In the genomic region with DNA sequence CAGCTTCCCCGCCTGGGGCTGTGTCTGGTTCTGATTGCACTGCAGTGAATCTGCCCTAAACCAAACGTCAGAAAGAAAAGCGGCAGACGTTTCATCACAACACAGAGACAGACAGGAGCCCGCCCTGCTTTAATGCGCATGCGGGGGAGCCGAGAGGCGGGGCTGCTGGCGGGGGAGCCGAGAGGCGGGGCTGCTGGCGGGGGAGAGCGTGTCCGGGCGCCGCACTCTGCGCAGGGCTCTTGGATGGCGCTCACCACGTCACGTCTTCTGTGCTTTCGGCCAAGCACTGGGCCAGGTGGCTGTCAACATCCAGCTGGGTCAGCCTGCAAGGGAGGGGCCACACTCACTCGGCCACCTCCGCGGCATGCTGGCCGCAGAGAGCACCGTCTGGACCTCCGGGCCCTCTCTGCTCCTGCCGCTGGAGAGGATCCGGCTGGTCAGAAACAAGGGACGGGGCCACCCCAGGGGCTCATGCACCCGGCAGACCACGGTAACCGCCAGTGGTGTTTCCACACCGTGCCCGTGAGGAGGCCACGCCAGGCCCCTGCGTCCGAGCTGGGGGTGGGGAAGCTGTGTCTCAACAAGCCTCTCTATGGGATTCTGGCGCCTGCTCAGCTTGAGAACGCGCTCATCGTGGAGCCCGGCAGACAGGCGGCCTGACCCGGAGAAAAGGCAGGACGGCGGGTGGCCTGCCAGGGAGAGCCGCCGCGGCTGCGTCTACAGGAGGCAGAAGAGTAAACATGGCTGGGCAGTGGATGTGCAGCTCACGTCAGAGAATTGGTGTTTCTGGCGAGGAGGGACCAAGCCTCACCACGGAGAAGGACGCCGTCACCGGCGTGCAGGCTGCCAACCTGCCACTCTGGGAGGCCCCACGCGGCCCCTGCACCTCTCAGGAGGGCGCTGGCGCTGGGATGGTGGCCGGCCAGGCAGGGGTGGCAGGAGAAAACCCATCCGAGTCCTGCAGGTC, we compare ENCODE assay signal across 1 cellular context.
TF ChIP-seq lines count a peak whose summit lies in the region.

No MANE protein-coding gene starts in this region.

TF ChIP-seq in HEK293, 187 proteins besides CTCF, POLR2A, EP300 and RAD21 (continued from another document):
- TF ChIP-seq ZNF416 (tag by site-specific recombination; IDR thresholded peaks at IDR 0.05) (no peak), ZSCAN23 (tag by site-specific recombination; IDR thresholded peaks at IDR 0.05) (no peak), ZNF169 (tag by site-specific recombination; IDR thresholded peaks at IDR 0.05) (no peak), OVOL3 (tag by site-specific recombination; IDR thresholded peaks at IDR 0.05) (no peak), SP3 (tag by site-specific recombination; IDR thresholded peaks at IDR 0.05) (peak; percentile 39; the same call in 1 of the 2 replicates), ZNF596 (tag by site-specific recombination; IDR thresholded peaks at IDR 0.05) (no peak), ZBTB20 (tag by site-specific recombination; IDR thresholded peaks at IDR 0.05) (peak; percentile 15; the same call in 1 of the 2 replicates), SP2 (tag by site-specific recombination; IDR thresholded peaks at IDR 0.05) (peak; percentile 85), ZFHX2 (tag by site-specific recombination; conservative IDR thresholded peaks at IDR 0.05) (0 out of 2 replicates have a peak, but pooled peaks have one; percentile 24), ZNF10 (tag by site-specific recombination; IDR thresholded peaks at IDR 0.05) (no peak), ZNF274 (IDR thresholded peaks at IDR 0.05; ENCODE audit: low read length) (no peak), ZNF274 (tag by site-specific recombination; IDR thresholded peaks at IDR 0.05; ENCODE audit: borderline replicate concordance) (no peak), ZNF660 (tag by site-specific recombination; IDR thresholded peaks at IDR 0.05) (peak; percentile 26; the same call in 1 of the 2 replicates), ZNF626 (tag by site-specific recombination; IDR thresholded peaks at IDR 0.05) (no peak), ZNF391 (tag by site-specific recombination; IDR thresholded peaks at IDR 0.05; ENCODE audit: borderline replicate concordance, low read depth) (peak; percentile 33; the same call in 1 of the 2 replicates), ZNF184 (tag by site-specific recombination; IDR thresholded peaks at IDR 0.05) (no peak), ZIC2 (tag by site-specific recombination; IDR thresholded peaks at IDR 0.05) (peak; percentile 93), ZNF837 (tag by site-specific recombination; IDR thresholded peaks at IDR 0.05) (no peak), ZNF16 (tag by site-specific recombination; IDR thresholded peaks at IDR 0.05; ENCODE audit: low read depth) (no peak), ZNF335 (tag by site-specific recombination; conservative IDR thresholded peaks at IDR 0.05) (peak; percentile 92), ZNF629 (tag by site-specific recombination; IDR thresholded peaks at IDR 0.05) (peak; percentile 88), ZNF19 (tag by site-specific recombination; IDR thresholded peaks at IDR 0.05; ENCODE audit: low read depth) (no peak), ZNF76 (tag by site-specific recombination; IDR thresholded peaks at IDR 0.05; ENCODE audit: borderline replicate concordance, low read depth) (no peak), ZNF239 (tag by site-specific recombination; IDR thresholded peaks at IDR 0.05) (no peak), ZNF302 (tag by site-specific recombination; IDR thresholded peaks at IDR 0.05; ENCODE audit: low read depth) (no peak), ZNF394 (tag by site-specific recombination; IDR thresholded peaks at IDR 0.05; ENCODE audit: borderline replicate concordance) (peak; percentile 25; the same call in 1 of the 2 replicates), GLI2 (tag by site-specific recombination; IDR thresholded peaks at IDR 0.05; ENCODE audit: borderline replicate concordance, low read depth) (no peak), ZNF311 (tag by site-specific recombination; IDR thresholded peaks at IDR 0.05; ENCODE audit: borderline replicate concordance) (no peak)
- TF ChIP-seq, protein P1, sequence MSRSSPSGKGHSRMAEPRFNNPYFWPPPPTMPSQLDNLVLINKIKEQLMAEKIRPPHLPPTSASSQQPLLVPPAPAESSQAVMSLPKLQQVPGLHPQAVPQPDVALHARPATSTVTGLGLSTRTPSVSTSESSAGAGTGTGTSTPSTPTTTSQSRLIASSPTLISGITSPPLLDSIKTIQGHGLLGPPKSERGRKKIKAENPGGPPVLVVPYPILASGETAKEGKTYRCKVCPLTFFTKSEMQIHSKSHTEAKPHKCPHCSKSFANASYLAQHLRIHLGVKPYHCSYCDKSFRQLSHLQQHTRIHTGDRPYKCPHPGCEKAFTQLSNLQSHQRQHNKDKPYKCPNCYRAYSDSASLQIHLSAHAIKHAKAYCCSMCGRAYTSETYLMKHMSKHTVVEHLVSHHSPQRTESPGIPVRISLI (tag by site-specific recombination; IDR thresholded peaks at IDR 0.05) = no peak
- TF ChIP-seq, protein P2, sequence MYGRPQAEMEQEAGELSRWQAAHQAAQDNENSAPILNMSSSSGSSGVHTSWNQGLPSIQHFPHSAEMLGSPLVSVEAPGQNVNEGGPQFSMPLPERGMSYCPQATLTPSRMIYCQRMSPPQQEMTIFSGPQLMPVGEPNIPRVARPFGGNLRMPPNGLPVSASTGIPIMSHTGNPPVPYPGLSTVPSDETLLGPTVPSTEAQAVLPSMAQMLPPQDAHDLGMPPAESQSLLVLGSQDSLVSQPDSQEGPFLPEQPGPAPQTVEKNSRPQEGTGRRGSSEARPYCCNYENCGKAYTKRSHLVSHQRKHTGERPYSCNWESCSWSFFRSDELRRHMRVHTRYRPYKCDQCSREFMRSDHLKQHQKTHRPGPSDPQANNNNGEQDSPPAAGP (tag by site-specific recombination; IDR thresholded peaks at IDR 0.05) = 0 out of 2 replicates have a peak, but pooled peaks have one; percentile 20
- TF ChIP-seq, protein P3, sequence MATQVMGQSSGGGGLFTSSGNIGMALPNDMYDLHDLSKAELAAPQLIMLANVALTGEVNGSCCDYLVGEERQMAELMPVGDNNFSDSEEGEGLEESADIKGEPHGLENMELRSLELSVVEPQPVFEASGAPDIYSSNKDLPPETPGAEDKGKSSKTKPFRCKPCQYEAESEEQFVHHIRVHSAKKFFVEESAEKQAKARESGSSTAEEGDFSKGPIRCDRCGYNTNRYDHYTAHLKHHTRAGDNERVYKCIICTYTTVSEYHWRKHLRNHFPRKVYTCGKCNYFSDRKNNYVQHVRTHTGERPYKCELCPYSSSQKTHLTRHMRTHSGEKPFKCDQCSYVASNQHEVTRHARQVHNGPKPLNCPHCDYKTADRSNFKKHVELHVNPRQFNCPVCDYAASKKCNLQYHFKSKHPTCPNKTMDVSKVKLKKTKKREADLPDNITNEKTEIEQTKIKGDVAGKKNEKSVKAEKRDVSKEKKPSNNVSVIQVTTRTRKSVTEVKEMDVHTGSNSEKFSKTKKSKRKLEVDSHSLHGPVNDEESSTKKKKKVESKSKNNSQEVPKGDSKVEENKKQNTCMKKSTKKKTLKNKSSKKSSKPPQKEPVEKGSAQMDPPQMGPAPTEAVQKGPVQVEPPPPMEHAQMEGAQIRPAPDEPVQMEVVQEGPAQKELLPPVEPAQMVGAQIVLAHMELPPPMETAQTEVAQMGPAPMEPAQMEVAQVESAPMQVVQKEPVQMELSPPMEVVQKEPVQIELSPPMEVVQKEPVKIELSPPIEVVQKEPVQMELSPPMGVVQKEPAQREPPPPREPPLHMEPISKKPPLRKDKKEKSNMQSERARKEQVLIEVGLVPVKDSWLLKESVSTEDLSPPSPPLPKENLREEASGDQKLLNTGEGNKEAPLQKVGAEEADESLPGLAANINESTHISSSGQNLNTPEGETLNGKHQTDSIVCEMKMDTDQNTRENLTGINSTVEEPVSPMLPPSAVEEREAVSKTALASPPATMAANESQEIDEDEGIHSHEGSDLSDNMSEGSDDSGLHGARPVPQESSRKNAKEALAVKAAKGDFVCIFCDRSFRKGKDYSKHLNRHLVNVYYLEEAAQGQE (tag by site-specific recombination; IDR thresholded peaks at IDR 0.05) = no peak
